Comparison of ENCODE assay signal across 8 cellular contexts in the genomic region with DNA sequence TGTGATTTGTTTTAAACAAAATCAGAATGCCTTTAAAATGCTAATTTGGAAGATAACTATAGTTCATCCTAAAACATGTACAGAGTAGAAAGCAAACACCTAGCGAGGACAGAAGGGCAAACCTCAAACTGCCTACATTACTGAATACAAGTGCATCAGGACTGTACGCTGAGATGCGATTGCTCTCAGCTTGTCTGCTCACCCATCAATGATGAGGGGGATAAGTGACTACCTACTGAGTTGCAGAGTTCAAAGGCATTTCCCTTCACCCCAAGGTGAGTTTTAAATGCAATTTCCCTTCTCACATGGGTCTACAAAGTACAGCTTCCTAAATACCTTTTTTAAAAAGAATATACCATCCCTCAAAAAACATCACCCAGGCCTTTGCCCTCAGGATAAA. TPM values are rescaled to one million over a fixed set of nuclear protein-coding genes. Genes with fewer than 3 reads are reported as not detected.
DNase-seq lines count a peak whose midpoint lies in the region; ATAC-seq, FAIRE-seq and TF ChIP-seq lines count a peak whose summit lies in the region.

No MANE protein-coding gene starts in this region.

- H2AFZ ChIP-seq in HepG2 (ENCODE audit: low read length) (no peak overlapping the region), Karpas-422 (ENCODE audit: low read length) (no peak overlapping the region)

- no peak for TF ChIP-seq RAD21 in HepG2 (CRISPR knock-in tag; IDR thresholded peaks at IDR 0.05)

- H3K4me3 ChIP-seq in HepG2 (replicated peaks in 1 of 3; ENCODE audit: insufficient read depth in 1 of 3, low read depth in 2 of 3, low read length in 3 of 3) = peak overlapping the region; percentile 7 to 51 (median 15); a peak in 3 of 6 replicates
- no peak overlapping the region for H3K4me3 ChIP-seq in suprapubic skin
- H3K4me3 ChIP-seq in testis = no peak overlapping the region
- no peak overlapping the region for H3K4me3 ChIP-seq in Karpas-422 (ENCODE audit: low read length)

- no peaks in the 10 kb centered on the region for H4K20me1 ChIP-seq in HepG2 (ENCODE audit: insufficient read depth, low read length)
- no peaks in the 10 kb centered on the region for H4K20me1 ChIP-seq in Karpas-422 (ENCODE audit: insufficient read depth, low read depth, low read length)

- peaks cover 4% of the 10 kb centered on the region for H3K36me3 Mint-ChIP-seq in activated CD8-positive, alpha-beta memory T cell treated with anti-CD3 and anti-CD28 coated beads, Interleukin-2, amount 10 ng/mL, durations not matched to agents 7 days and 5 days
- H3K36me3 Mint-ChIP-seq in activated T-helper 17 cell treated with anti-CD3 and anti-CD28 coated beads, Interleukin-2, amount 50 U/mL, for 72 hours (ENCODE audit: low read depth) = peaks cover 6% of the 10 kb centered on the region

- no peaks in the 10 kb centered on the region for H3K9me3 Mint-ChIP-seq in activated CD8-positive, alpha-beta memory T cell treated with anti-CD3 and anti-CD28 coated beads, Interleukin-2, amount 10 ng/mL, durations not matched to agents 7 days and 5 days (ENCODE audit: low read depth)
- H3K9me3 Mint-ChIP-seq in activated T-helper 17 cell treated with anti-CD3 and anti-CD28 coated beads, Interleukin-2, amount 50 U/mL, for 72 hours = no peaks in the 10 kb centered on the region

- peak; percentile 45 for DNase-seq in activated CD8-positive, alpha-beta memory T cell treated with anti-CD3 and anti-CD28 coated beads, Interleukin-2, amount 10 ng/mL, durations not matched to agents 7 days and 5 days
- no peak for DNase-seq in activated CD8-positive, alpha-beta memory T cell treated with anti-CD3 and anti-CD28 coated beads for 24 hours
- DNase-seq in HepG2 (ENCODE audit: low spot score) (no peak), suprapubic skin (ENCODE audit: low spot score in 2 of 2) (no peak), testis (no peak), Karpas-422 (no peak)

- TF ChIP-seq EP300 in HepG2 (IDR thresholded peaks at IDR 0.05; ENCODE audit: low read depth in 2 of 2, low read length in 2 of 2) (no peak), HepG2 (CRISPR knock-in tag; IDR thresholded peaks at IDR 0.05; ENCODE audit: borderline replicate concordance) (no peak), suprapubic skin (IDR thresholded peaks at IDR 0.05) (no peak)

- H3K36me3 ChIP-seq in HepG2 (replicated peaks in 1 of 2; ENCODE audit: control insufficient read depth in 1 of 2, insufficient read depth in 2 of 2, low read length in 2 of 2) = no peaks in the 10 kb centered on the region
- no peaks in the 10 kb centered on the region for H3K36me3 ChIP-seq in suprapubic skin
- H3K36me3 ChIP-seq in testis (ENCODE audit: low read depth, missing control alignments) = no peaks in the 10 kb centered on the region
- H3K36me3 ChIP-seq in Karpas-422 (ENCODE audit: insufficient read depth, low read length) = no peaks in the 10 kb centered on the region

- FAIRE-seq in HepG2 (lab: Jason Lieb, UNC) = peak; percentile 32

- TF ChIP-seq POLR2A in HepG2 (IDR thresholded peaks at IDR 0.05; ENCODE audit: insufficient read depth in 1 of 2, low read depth in 2 of 2, low read length in 2 of 2) = no peak
- TF ChIP-seq POLR2A in suprapubic skin (IDR thresholded peaks at IDR 0.05) = no peak
- TF ChIP-seq POLR2A in testis (IDR thresholded peaks at IDR 0.05) = no peak

- H3K9me3 ChIP-seq in HepG2 (ENCODE audit: low read length) (no peaks in the 10 kb centered on the region), suprapubic skin (no peaks in the 10 kb centered on the region), testis (no peaks in the 10 kb centered on the region), Karpas-422 (ENCODE audit: low read length) (no peaks in the 10 kb centered on the region)

- peaks cover 71% of the 10 kb centered on the region for H3K4me1 Mint-ChIP-seq in activated CD8-positive, alpha-beta memory T cell treated with anti-CD3 and anti-CD28 coated beads, Interleukin-2, amount 10 ng/mL, durations not matched to agents 7 days and 5 days
- peaks cover 46% of the 10 kb centered on the region for H3K4me1 Mint-ChIP-seq in activated T-helper 17 cell treated with anti-CD3 and anti-CD28 coated beads, Interleukin-2, amount 50 U/mL, for 72 hours

- CTCF ChIA-PET in activated CD8-positive, alpha-beta memory T cell treated with anti-CD3 and anti-CD28 coated beads, Interleukin-2, amount 10 ng/mL, durations not matched to agents 7 days and 5 days (lab: Charles Lee) = interaction anchor here (1.2 to 5.1 kb wide), 8 partner anchors 14 to 258 kb away, joined by 3 to 37 read pairs (median 5); a partner anchor contains a TSS
- CTCF ChIA-PET in HepG2 (lab: Yijun Ruan, JAX; ENCODE audit: low intra/inter-chr PET ratio, low total read pairs) = interaction anchor here (0.9 kb wide), 1 partner anchor 355 kb away, joined by 3 read pairs; no protein-coding TSS in a partner anchor

- ATAC-seq in activated CD8-positive, alpha-beta memory T cell treated with anti-CD3 and anti-CD28 coated beads, Interleukin-2, amount 10 ng/mL, durations not matched to agents 7 days and 5 days = peak; percentile 9
- peak; percentile 57 for ATAC-seq in activated T-helper 17 cell treated with anti-CD3 and anti-CD28 coated beads, Interleukin-2, amount 50 U/mL, for 72 hours (replicated peaks)
- peak; percentile 57 for ATAC-seq in HepG2
- ATAC-seq in HG03097 (IDR thresholded peaks at IDR 0.05; ENCODE audit: low FRiP score, unreplicated experiment) = no peak

- TF ChIP-seq CTCF in HepG2 (CRISPR knock-in tag; IDR thresholded peaks at IDR 0.05) = no peak
- TF ChIP-seq CTCF in suprapubic skin (IDR thresholded peaks at IDR 0.05) = no peak
- TF ChIP-seq CTCF in testis (IDR thresholded peaks at IDR 0.05) = no peak

- in situ Hi-C loops in HepG2 (cut with HindIII; ENCODE audit: extremely low pct_ligation_motif_present, low pct_unique_long_range_greater_than_20kb) = no loop called here

- H3K27me3 ChIP-seq in HepG2 (ENCODE audit: control insufficient read depth in 1 of 2, insufficient read depth in 2 of 2, low read length in 2 of 2) = no peaks in the 10 kb centered on the region
- no peaks in the 10 kb centered on the region for H3K27me3 ChIP-seq in suprapubic skin
- H3K27me3 ChIP-seq in testis = no peaks in the 10 kb centered on the region
- H3K27me3 ChIP-seq in Karpas-422 (ENCODE audit: low read length) = no peaks in the 10 kb centered on the region

- WGBS in HepG2 (ENCODE audit: low lambda C conversion rate) = 4% methylated on average over 2 of the region's 3 CpGs
- WGBS in suprapubic skin = 84% methylated on average over 3 of the region's 3 CpGs
- 93 to 98% methylated on average over 3 of the region's 3 CpGs for WGBS in testis, 2 donors

- H3K4me2 ChIP-seq in HepG2 (ENCODE audit: low read depth, low read length) = peak overlapping the region; percentile 92
- H3K4me2 ChIP-seq in Karpas-422 (ENCODE audit: low read depth, low read length, poor library complexity, severe bottlenecking) = no peak overlapping the region

- intact Hi-C loops in HepG2 (cut with micrococcal nuclease; ENCODE audit: unreplicated experiment) = loop anchor here (1.0 to 2.0 kb wide), 6 partner anchors 34 to 355 kb away; no protein-coding TSS in a partner anchor
- intact Hi-C loops in testis (cut with DNase I; ENCODE audit: low total_unique reads) = no loop called here

- POLR2A ChIA-PET in HepG2 (lab: Yijun Ruan, JAX) = interaction anchor here (1.0 to 3.4 kb wide), 9 partner anchors 12 to 312 kb away, joined by 3 to 45 read pairs (median 11); a partner anchor contains a TSS

- no TSS peak for BruUV-seq in HepG2 (replicated peaks; lab: Mats Ljungman, UMichigan)

- no peaks in the 10 kb centered on the region for H3K9me2 ChIP-seq in Karpas-422 (replicated peaks; ENCODE audit: insufficient read depth, low read length)

- H3K79me2 ChIP-seq in HepG2 (ENCODE audit: insufficient read depth, low read length) = no peaks in the 10 kb centered on the region
- no peaks in the 10 kb centered on the region for H3K79me2 ChIP-seq in Karpas-422 (ENCODE audit: low read length)

- H3K27ac ChIP-seq in HepG2 (ENCODE audit: extremely low read length, insufficient read depth, low read length) = peak overlapping the region; percentile 91
- peak overlapping the region; percentile 36 for H3K27ac ChIP-seq in suprapubic skin
- H3K27ac ChIP-seq in testis = peak overlapping the region in 1 of 2 donors; percentile 62
- H3K27ac ChIP-seq in Karpas-422 (ENCODE audit: low read length) = no peak overlapping the region

- peaks cover 88% of the 10 kb centered on the region for H3K4me1 ChIP-seq in HepG2 (ENCODE audit: insufficient read depth, low read length)
- peaks cover 46% of the 10 kb centered on the region for H3K4me1 ChIP-seq in suprapubic skin
- H3K4me1 ChIP-seq in testis = peaks cover 8% of the 10 kb centered on the region
- peaks cover 12% of the 10 kb centered on the region for H3K4me1 ChIP-seq in Karpas-422 (ENCODE audit: low read length)

- H3K9ac ChIP-seq in HepG2 (ENCODE audit: insufficient read depth, low read depth, low read length) = peak overlapping the region; percentile 75
- H3K9ac ChIP-seq in Karpas-422 (ENCODE audit: low read length) = no peak overlapping the region

- peak overlapping the region; percentile 9 for H3K4me3 Mint-ChIP-seq in activated CD8-positive, alpha-beta memory T cell treated with anti-CD3 and anti-CD28 coated beads, Interleukin-2, amount 10 ng/mL, durations not matched to agents 7 days and 5 days
- peak overlapping the region; percentile 75 for H3K4me3 Mint-ChIP-seq in activated T-helper 17 cell treated with anti-CD3 and anti-CD28 coated beads, Interleukin-2, amount 50 U/mL, for 72 hours

- peak overlapping the region; percentile 94 for H3K27ac Mint-ChIP-seq in activated CD8-positive, alpha-beta memory T cell treated with anti-CD3 and anti-CD28 coated beads, Interleukin-2, amount 10 ng/mL, durations not matched to agents 7 days and 5 days
- H3K27ac Mint-ChIP-seq in activated T-helper 17 cell treated with anti-CD3 and anti-CD28 coated beads, Interleukin-2, amount 50 U/mL, for 72 hours = peak overlapping the region; percentile 95

- no peaks in the 10 kb centered on the region for H3K27me3 Mint-ChIP-seq in activated CD8-positive, alpha-beta memory T cell treated with anti-CD3 and anti-CD28 coated beads, Interleukin-2, amount 10 ng/mL, durations not matched to agents 7 days and 5 days
- H3K27me3 Mint-ChIP-seq in activated T-helper 17 cell treated with anti-CD3 and anti-CD28 coated beads, Interleukin-2, amount 50 U/mL, for 72 hours = no peaks in the 10 kb centered on the region

RNA-seq across cellular contexts. Expression of a gene that starts 52.9 kb away (rescaled TPM):
- 10 to 100 TPM; 36.8 to 95.6 TPM for total RNA-seq in activated CD8-positive, alpha-beta memory T cell treated with anti-CD3 and anti-CD28 coated beads, Interleukin-2, amount 10 ng/mL, durations not matched to agents 7 days and 5 days
- total RNA-seq in activated T-helper 17 cell treated with anti-CD3 and anti-CD28 coated beads, Interleukin-2, amount 50 U/mL, for 72 hours = 10 to 100 TPM; 23.3 to 51.9 TPM
- total RNA-seq in HepG2 (2016; rRNA removed; fragmentation: Illumina TruSeq; extraction: Trizol) (41.0 and 42.6 TPM in 2 replicates), suprapubic skin (10 to 100 TPM; 16.4 to 31.2 (median 23.3) TPM), testis (10 to 100 TPM in 1 of 2 donors, 1 to 10 TPM in 1; 7.7 to 10.9 TPM)
- total RNA-seq in HepG2 (2016; cell fraction: cytosol; rRNA removed; fragmentation: Illumina TruSeq; extraction: Trizol; ENCODE audit: low read depth) = 17.8 and 19.6 TPM in 2 replicates
- 40.7 and 41.0 TPM in 2 replicates for total RNA-seq in HepG2 (2016; cell fraction: insoluble cytoplasmic fraction; rRNA removed; fragmentation: Illumina TruSeq; extraction: Trizol)
- total RNA-seq in HepG2 (2016; cell fraction: membrane; rRNA removed; fragmentation: Illumina TruSeq; extraction: Trizol) = 46.7 and 48.5 TPM in 2 replicates
- 48.4 and 49.5 TPM in 2 replicates for total RNA-seq in HepG2 (2016; cell fraction: nucleus; rRNA removed; fragmentation: Illumina TruSeq; extraction: Trizol)
- polyA plus RNA-seq in HepG2 (2011; rRNA removed) (30.5 and 33.8 TPM in 2 replicates), testis (ENCODE audit: insufficient read depth, low read depth, low replicate concordance) (8.2 TPM)
- 25.4 and 27.1 TPM in 2 replicates for polyA plus RNA-seq in HepG2 (2011; cell fraction: cytosol; rRNA removed)
- polyA plus RNA-seq in HepG2 (2011; cell fraction: nucleus; rRNA removed) = 24.3 and 25.8 TPM in 2 replicates
- 19.1 and 25.3 TPM in 2 replicates for polyA plus RNA-seq in HepG2 (2012)
- 10.9 and 15.0 TPM in 2 replicates for polyA plus RNA-seq in HepG2 (2016; cell fraction: cytosol; fragmentation: Illumina TruSeq; extraction: Trizol; ENCODE audit: low read depth)
- polyA plus RNA-seq in HepG2 (2016; cell fraction: insoluble cytoplasmic fraction; fragmentation: Illumina TruSeq; extraction: Trizol; ENCODE audit: low read depth) = 61.4 and 62.2 TPM in 2 replicates
- 29.1 and 33.4 TPM in 2 replicates for polyA plus RNA-seq in HepG2 (2016; cell fraction: membrane; fragmentation: Illumina TruSeq; extraction: Trizol; ENCODE audit: low read depth)
- 87.7 and 87.9 TPM in 2 replicates for polyA plus RNA-seq in HepG2 (2016; cell fraction: nucleus; fragmentation: Illumina TruSeq; extraction: Trizol; ENCODE audit: insufficient read depth, low read depth)
- polyA minus RNA-seq in HepG2 (2011; rRNA and poly(A)+ RNA removed; ENCODE audit: low replicate concordance) = 3.0 and 40.9 TPM in 2 replicates
- 43.4 and 48.0 TPM in 2 replicates for polyA minus RNA-seq in HepG2 (2011; cell fraction: cytosol; rRNA and poly(A)+ RNA removed)
- 53.5 and 53.8 TPM in 2 replicates for polyA minus RNA-seq in HepG2 (2011; cell fraction: nucleus; rRNA and poly(A)+ RNA removed)
- total RNA-seq in Karpas-422 (2014; rRNA removed; shearing (Covaris generic); ENCODE audit: low replicate concordance) = 10.5 and 11.3 TPM in 2 replicates

Comparison
In these comparisons a context has a peak if more than half of its experiments do, and no peak if none do; other contexts are left out.
1. H3K4me3 ChIP-seq: peak in HepG2 (3 of 3); none in suprapubic skin (single experiment), testis (0 of 2) and Karpas-422 (single experiment).